In genomic region chr16:85364323-85365040, GRCh38 we compare ENCODE assay signal across 27 cellular contexts.
DNase-seq lines count a peak whose midpoint lies in the region; ATAC-seq, FAIRE-seq and TF ChIP-seq lines count a peak whose summit lies in the region.
"Had no signal": no experiment of that assay in that cellular context is flagged by ENCODE, and none has a peak within 500 bp of the region (broad histone marks: within the 10 kb centered on the region; RNA-seq: fewer than 3 reads in every experiment).

No MANE protein-coding gene starts in this region.

- WGBS in HepG2 (ENCODE audit: low lambda C conversion rate) = 77% methylated on average over 19 of the region's 21 CpGs
- WGBS in right lobe of liver (ENCODE audit: insufficient coverage, low coverage, low lambda C conversion rate, missing lambda C conversion rate) = 100% methylated on average over 2 of the region's 21 CpGs
- WGBS in urinary bladder = 83% methylated on average over 21 of the region's 21 CpGs

- FAIRE-seq in HepG2 (lab: Jason Lieb, UNC) = no peak
- FAIRE-seq: endometrium had no signal

- H3K4me1 Mint-ChIP-seq in nephron = peaks cover 65% of the 10 kb centered on the region
- H3K4me1 Mint-ChIP-seq in naive thymus-derived CD8-positive, alpha-beta T cell = peaks cover 0 to 8% (median 3%) of the 10 kb centered on the region in 4 donors
- H3K4me1 Mint-ChIP-seq: central memory CD8-positive, alpha-beta T cell had no signal

- no peak for DNase-seq in HepG2 (ENCODE audit: low spot score)
- no peak for DNase-seq in right lobe of liver
- peak; percentile 64 for DNase-seq in choroid plexus epithelial cell (ENCODE audit: low read depth)
- no peak for DNase-seq in NCI-H1105 (lab: John Stamatoyannopoulos, UW)
- DNase-seq in activated T-cell treated with anti-CD3 and anti-CD28 coated beads, Interleukin-2, amount 50 U/mL, for 48 hours = no peak
- no peak for DNase-seq in naive thymus-derived CD8-positive, alpha-beta T cell
- DNase-seq: 8988T; activated CD4-positive, alpha-beta T cell treated with anti-CD3 and anti-CD28 coated beads, Interleukin-2, amount 10 ng/mL, durations not matched to agents 7 days and 5 days; activated CD8-positive, alpha-beta memory T cell treated with anti-CD3 and anti-CD28 coated beads, Interleukin-2, amount 50 U/mL, for 48 hours; activated effector memory CD4-positive, alpha-beta T cell treated with anti-CD3 and anti-CD28 coated beads, Interleukin-2, amount 50 U/mL, for 16 hours; C1 segment of cervical spinal cord; heart right ventricle; IMR-90; left ventricle myocardium superior; NCI-H1417 treated with DMSO at 0.1 percent for 48 hours; NCI-H2107; NCI-H524 treated with DMSO at 0.1 percent for 48 hours; Right ventricle myocardium superior; spleen; stimulated activated CD4-positive, alpha-beta T cell treated with anti-CD3 and anti-CD28 coated beads, Interleukin-4, amount 100 ng/mL, for 24 hours had no signal

- POLR2A ChIA-PET in HepG2 (lab: Yijun Ruan, JAX) = no interaction called here
- POLR2A ChIA-PET in naive thymus-derived CD8-positive, alpha-beta T cell (lab: Charles Lee) = no interaction called here

- no peak overlapping the region for H3K4me3 Mint-ChIP-seq in nephron
- H3K4me3 Mint-ChIP-seq in naive thymus-derived CD8-positive, alpha-beta T cell = no peak overlapping the region
- H3K4me3 Mint-ChIP-seq: activated CD4-positive, alpha-beta T cell treated with anti-CD3 and anti-CD28 coated beads, Interleukin-2, amount 10 ng/mL, durations not matched to agents 7 days and 5 days; central memory CD8-positive, alpha-beta T cell; stimulated activated naive CD8-positive, alpha-beta T cell treated with anti-CD3 and anti-CD28 coated beads, Interleukin-15, Interleukin-2, amounts not matched to agents 100 ng/mL and 50 ng/mL, for 24 hours had no signal

- TF ChIP-seq RAD21 in HepG2 (CRISPR knock-in tag; IDR thresholded peaks at IDR 0.05) = no peak

- H3K27me3 ChIP-seq in HepG2 (ENCODE audit: control insufficient read depth in 1 of 2, insufficient read depth in 2 of 2, low read length in 2 of 2) = peaks cover 0 to 1% of the 10 kb centered on the region in 2 experiments; a peak in 2 of 5 replicates
- no peaks in the 10 kb centered on the region for H3K27me3 ChIP-seq in right lobe of liver
- H3K27me3 ChIP-seq: heart right ventricle, neutrophil, vagina had no signal

- H3K9me3 Mint-ChIP-seq in nephron = no peaks in the 10 kb centered on the region
- H3K9me3 Mint-ChIP-seq in naive thymus-derived CD8-positive, alpha-beta T cell = no peaks in the 10 kb centered on the region
- H3K9me3 Mint-ChIP-seq: activated CD4-positive, alpha-beta T cell treated with anti-CD3 and anti-CD28 coated beads, Interleukin-2, amount 10 ng/mL, durations not matched to agents 7 days and 5 days; central memory CD8-positive, alpha-beta T cell; stimulated activated naive CD8-positive, alpha-beta T cell treated with anti-CD3 and anti-CD28 coated beads, Interleukin-15, Interleukin-2, amounts not matched to agents 100 ng/mL and 50 ng/mL, for 24 hours had no signal

- H4K20me1 ChIP-seq in HepG2 (ENCODE audit: insufficient read depth, low read length) = no peaks in the 10 kb centered on the region

- no peaks in the 10 kb centered on the region for H3K36me3 ChIP-seq in HepG2 (replicated peaks in 1 of 2; ENCODE audit: control insufficient read depth in 1 of 2, insufficient read depth in 2 of 2, low read length in 2 of 2)
- no peaks in the 10 kb centered on the region for H3K36me3 ChIP-seq in right lobe of liver
- H3K36me3 ChIP-seq in urinary bladder (ENCODE audit: insufficient read depth) = no peaks in the 10 kb centered on the region
- H3K36me3 ChIP-seq: heart right ventricle, neutrophil, spleen, vagina had no signal

- peaks cover 11% of the 10 kb centered on the region for H3K27me3 Mint-ChIP-seq in nephron (ENCODE audit: low read depth)
- peaks cover 0 to 11% (median 4%) of the 10 kb centered on the region in 5 donors for H3K27me3 Mint-ChIP-seq in naive thymus-derived CD8-positive, alpha-beta T cell
- H3K27me3 Mint-ChIP-seq: activated CD4-positive, alpha-beta T cell treated with anti-CD3 and anti-CD28 coated beads, Interleukin-2, amount 10 ng/mL, durations not matched to agents 7 days and 5 days; stimulated activated naive CD8-positive, alpha-beta T cell treated with anti-CD3 and anti-CD28 coated beads, Interleukin-15, Interleukin-2, amounts not matched to agents 100 ng/mL and 50 ng/mL, for 24 hours had no signal

- TF ChIP-seq CTCF in HepG2 (CRISPR knock-in tag; IDR thresholded peaks at IDR 0.05) (no peak), right lobe of liver (IDR thresholded peaks at IDR 0.05) (no peak), choroid plexus epithelial cell (conservative IDR thresholded peaks at IDR 0.05; ENCODE audit: low read depth, low read length) (no peak), nephron (IDR thresholded peaks at IDR 0.05; ENCODE audit: unreplicated experiment in 3 of 3) (no peak)

- H3K4me2 ChIP-seq in HepG2 (ENCODE audit: low read depth, low read length) = no peak overlapping the region

- TF ChIP-seq POLR2A in HepG2 (IDR thresholded peaks at IDR 0.05; ENCODE audit: insufficient read depth in 1 of 2, low read depth in 2 of 2, low read length in 2 of 2) = no peak
- no peak for TF ChIP-seq POLR2A in right lobe of liver (IDR thresholded peaks at IDR 0.05)

- TF ChIP-seq EP300 in HepG2 (IDR thresholded peaks at IDR 0.05; ENCODE audit: low read depth in 2 of 2, low read length in 2 of 2) (no peak), HepG2 (CRISPR knock-in tag; IDR thresholded peaks at IDR 0.05; ENCODE audit: borderline replicate concordance) (no peak)

- no TSS peak for BruUV-seq in HepG2 (replicated peaks; lab: Mats Ljungman, UMichigan)

- H3K4me1 ChIP-seq in HepG2 (ENCODE audit: insufficient read depth, low read length) (peaks cover 26% of the 10 kb centered on the region), right lobe of liver (peaks cover 0 to 30% (median 9%) of the 10 kb centered on the region in 4 donors), urinary bladder (ENCODE audit: insufficient read depth) (peaks cover 4% of the 10 kb centered on the region)

- H3K36me3 Mint-ChIP-seq in nephron (ENCODE audit: low read depth) = peaks cover 6% of the 10 kb centered on the region
- H3K36me3 Mint-ChIP-seq in naive thymus-derived CD8-positive, alpha-beta T cell = no peaks in the 10 kb centered on the region

- ATAC-seq in HepG2 = no peak
- no peak for ATAC-seq in right lobe of liver
- no peak for ATAC-seq in naive thymus-derived CD8-positive, alpha-beta T cell
- ATAC-seq: heart right ventricle, left ventricle myocardium superior had no signal

- no peak overlapping the region for H3K4me3 ChIP-seq in HepG2 (replicated peaks in 1 of 3; ENCODE audit: insufficient read depth in 1 of 3, low read depth in 2 of 3, low read length in 3 of 3)
- no peak overlapping the region for H3K4me3 ChIP-seq in right lobe of liver
- H3K4me3 ChIP-seq in choroid plexus epithelial cell (ENCODE audit: low read depth, low read length) = no peak overlapping the region
- no peak overlapping the region for H3K4me3 ChIP-seq in urinary bladder (ENCODE audit: low read depth, low read length)
- H3K4me3 ChIP-seq: heart right ventricle, spleen, vagina had no signal

- no peaks in the 10 kb centered on the region for H3K79me2 ChIP-seq in HepG2 (ENCODE audit: insufficient read depth, low read length)

- H3K27ac Mint-ChIP-seq in nephron = peak overlapping the region; percentile 45 to 75 (median 69)
- no peak overlapping the region for H3K27ac Mint-ChIP-seq in naive thymus-derived CD8-positive, alpha-beta T cell
- H3K27ac Mint-ChIP-seq: activated CD4-positive, alpha-beta T cell treated with anti-CD3 and anti-CD28 coated beads, Interleukin-2, amount 10 ng/mL, durations not matched to agents 7 days and 5 days; stimulated activated naive CD8-positive, alpha-beta T cell treated with anti-CD3 and anti-CD28 coated beads, Interleukin-15, Interleukin-2, amounts not matched to agents 100 ng/mL and 50 ng/mL, for 24 hours had no signal

- H3K27ac ChIP-seq in HepG2 (ENCODE audit: extremely low read length, insufficient read depth, low read length) = no peak overlapping the region
- no peak overlapping the region for H3K27ac ChIP-seq in right lobe of liver
- H3K27ac ChIP-seq in urinary bladder (ENCODE audit: low read depth) = peak overlapping the region; percentile 13
- H3K27ac ChIP-seq: heart right ventricle, neutrophil, spleen, vagina had no signal

- H3K9ac ChIP-seq in HepG2 (ENCODE audit: insufficient read depth, low read depth, low read length) = no peak overlapping the region

- intact Hi-C loops in HepG2 (cut with micrococcal nuclease; ENCODE audit: unreplicated experiment) (no loop called here), right lobe of liver (cut with DNase I) (no loop called here)

- no peak overlapping the region for H2AFZ ChIP-seq in HepG2 (ENCODE audit: low read length)

- CTCF ChIA-PET in HepG2 (lab: Yijun Ruan, JAX; ENCODE audit: low intra/inter-chr PET ratio, low total read pairs) = no interaction called here

- H3K9me3 ChIP-seq in HepG2 (ENCODE audit: low read length) = no peaks in the 10 kb centered on the region
- H3K9me3 ChIP-seq in right lobe of liver = no peaks in the 10 kb centered on the region
- H3K9me3 ChIP-seq: neutrophil, vagina had no signal

- in situ Hi-C loops in HepG2 (cut with HindIII; ENCODE audit: extremely low pct_ligation_motif_present, low pct_unique_long_range_greater_than_20kb) = no loop called here

TF ChIP-seq in HepG2, 621 proteins besides CTCF, POLR2A, EP300 and RAD21 (continues in another document):
- TF ChIP-seq FOXO4 (CRISPR knock-in tag; conservative IDR thresholded peaks at IDR 0.05) (0 out of 2 replicates have a peak, but pooled peaks have one; percentile 69), NRL (CRISPR knock-in tag; IDR thresholded peaks at IDR 0.05; ENCODE audit: borderline replicate concordance) (0 out of 2 replicates have a peak, but pooled peaks have one; percentile 22)

Comparison
In these comparisons a context has a peak if more than half of its experiments do, and no peak if none do; other contexts are left out.
1. H3K27ac Mint-ChIP-seq: peak in nephron (3 of 3); none in naive thymus-derived CD8-positive, alpha-beta T cell (0 of 10).